In genomic region chr14:106037380-106037779, GRCh38 we compare ENCODE assay signal across 1 cellular context.
TF ChIP-seq lines count a peak whose summit lies in the region.

No MANE protein-coding gene starts in this region.

TF ChIP-seq in HepG2, 621 proteins besides CTCF, POLR2A, EP300 and RAD21 (continued from another document):
- TF ChIP-seq AKNA (CRISPR knock-in tag; IDR thresholded peaks at IDR 0.05; ENCODE audit: borderline replicate concordance), result no peak
- TF ChIP-seq UBTF (CRISPR knock-in tag; IDR thresholded peaks at IDR 0.05), result no peak
- TF ChIP-seq ZNF652 (CRISPR knock-in tag; IDR thresholded peaks at IDR 0.05; ENCODE audit: borderline replicate concordance, low read depth), result no peak
- no peak for TF ChIP-seq PAWR (CRISPR knock-in tag; IDR thresholded peaks at IDR 0.05; ENCODE audit: borderline replicate concordance)
- no peak for TF ChIP-seq ZFP36L2 (CRISPR knock-in tag; IDR thresholded peaks at IDR 0.05)
- no peak for TF ChIP-seq ZBTB2 (CRISPR knock-in tag; IDR thresholded peaks at IDR 0.05; ENCODE audit: low read depth)
- no peak for TF ChIP-seq MXD3 (CRISPR knock-in tag; IDR thresholded peaks at IDR 0.05)
- TF ChIP-seq ZNF3 (CRISPR knock-in tag; IDR thresholded peaks at IDR 0.05), result no peak
- TF ChIP-seq TCF12 (IDR thresholded peaks at IDR 0.05), result no peak
- no peak for TF ChIP-seq TCF12 (CRISPR knock-in tag; IDR thresholded peaks at IDR 0.05)
- TF ChIP-seq TAF1 (CRISPR knock-in tag; IDR thresholded peaks at IDR 0.05), result no peak
- no peak for TF ChIP-seq SNAPC5 (CRISPR knock-in tag; IDR thresholded peaks at IDR 0.05; ENCODE audit: borderline replicate concordance)
- TF ChIP-seq ETV5 (CRISPR knock-in tag; IDR thresholded peaks at IDR 0.05; ENCODE audit: borderline replicate concordance), result no peak
- TF ChIP-seq ZBTB10 (CRISPR knock-in tag; IDR thresholded peaks at IDR 0.05; ENCODE audit: borderline replicate concordance), result no peak
- TF ChIP-seq MTERF4 (CRISPR knock-in tag; IDR thresholded peaks at IDR 0.05), result no peak
- no peak for TF ChIP-seq ZNF619 (CRISPR knock-in tag; IDR thresholded peaks at IDR 0.05)
